ENCODE assay signal across 9 cellular contexts in genomic region chr10:75208177-75208576, GRCh38. TPM values are rescaled to one million over a fixed set of nuclear protein-coding genes. Genes with fewer than 3 reads are reported as not detected.
A peak's percentile ranks its signal among the peaks of the same experiment; 100 is the strongest.
DNase-seq lines count a peak whose midpoint lies in the region; ATAC-seq, FAIRE-seq and TF ChIP-seq lines count a peak whose summit lies in the region.
"Had no signal": no experiment of that assay in that cellular context is flagged by ENCODE, and none has a peak within 500 bp of the region (broad histone marks: within the 10 kb centered on the region; RNA-seq: fewer than 3 reads in every experiment).

No MANE protein-coding gene starts in this region.

- no peak overlapping the region for H3K18ac ChIP-seq in neuronal stem cell (ENCODE audit: low read length)

- no peaks in the 10 kb centered on the region for H3K9me3 Mint-ChIP-seq in CD4-positive, alpha-beta T cell
- no peaks in the 10 kb centered on the region for H3K9me3 Mint-ChIP-seq in nephron progenitor cell

- H3K27ac ChIP-seq in CD4-positive, alpha-beta T cell (ENCODE audit: low read depth, low read length), result no peak overlapping the region
- H3K27ac ChIP-seq in HUES48 (ENCODE audit: low read depth, low read length) (peak overlapping the region; percentile 68), tibial artery (peak overlapping the region in 1 of 2 donors; percentile 99), neuronal stem cell (replicated peaks; ENCODE audit: low read length) (no peak overlapping the region)

- H4K91ac ChIP-seq in neuronal stem cell (ENCODE audit: low read depth, low read length, poor library complexity), result no peak overlapping the region

- no peak for TF ChIP-seq CTCF in CD4-positive, alpha-beta T cell (IDR thresholded peaks at IDR 0.05)
- TF ChIP-seq CTCF in nephron progenitor cell (IDR thresholded peaks at IDR 0.05) (no peak), tibial artery (IDR thresholded peaks at IDR 0.05) (no peak)

- H2AFZ ChIP-seq in neuronal stem cell (ENCODE audit: low read length), result no peak overlapping the region

- peak overlapping the region; percentile 99 for H3K27ac Mint-ChIP-seq in CD4-positive, alpha-beta T cell
- H3K27ac Mint-ChIP-seq in nephron progenitor cell, result peak overlapping the region; percentile 53

- intact Hi-C loops in CD4-positive, alpha-beta T cell (cut with DNase I, micrococcal nuclease), result loop anchor here in 1 of 2 experiments (2.0 kb wide), 2 partner anchors 19 to 95 kb away; no protein-coding TSS in a partner anchor
- intact Hi-C loops in tibial artery (cut with DNase I; ENCODE audit: low total_unique reads), result loop anchor here (10.0 kb wide), 1 partner anchor 93 kb away; the partner anchor contains the start of gene SAMD8

- no peaks in the 10 kb centered on the region for H3K27me3 ChIP-seq in CD4-positive, alpha-beta T cell (ENCODE audit: control insufficient read depth, insufficient read depth, low read length)
- H3K27me3 ChIP-seq in HUES48 (ENCODE audit: control insufficient read depth, insufficient read depth, low read length), result no peaks in the 10 kb centered on the region
- no peaks in the 10 kb centered on the region for H3K27me3 ChIP-seq in tibial artery
- H3K27me3 ChIP-seq in neuronal stem cell (ENCODE audit: control insufficient read depth in 3 of 3, insufficient read depth in 3 of 3, low read depth in 1 of 3, low read length in 3 of 3), result no peaks in the 10 kb centered on the region

- no peak overlapping the region for H2BK5ac ChIP-seq in neuronal stem cell (ENCODE audit: low read length)

- H3K9ac ChIP-seq in HUES48 (ENCODE audit: low read depth, low read length) (no peak overlapping the region), neuronal stem cell (ENCODE audit: low read depth, low read length, poor library complexity) (no peak overlapping the region)

- DNase-seq in CD4-positive, alpha-beta T cell, result no peak
- DNase-seq in dedifferentiated amniotic fluid mesenchymal stem cell (ENCODE audit: extremely low spot score) (peak; percentile 51), nephron progenitor cell (no peak), frontal cortex (ENCODE audit: low spot score in 2 of 2) (no peak), glomerular visceral epithelial cell (ENCODE audit: extremely low spot score) (no peak), tibial artery (no peak), neuronal stem cell (ENCODE audit: low spot score) (no peak)
- DNase-seq: Kasumi-1 had no signal

- H3K4me3 ChIP-seq in HUES48 (ENCODE audit: low read depth, low read length), result no peak overlapping the region
- no peak overlapping the region for H3K4me3 ChIP-seq in tibial artery
- no peak overlapping the region for H3K4me3 ChIP-seq in neuronal stem cell (ENCODE audit: low read length in 2 of 2)

- H2AK5ac ChIP-seq in neuronal stem cell (ENCODE audit: low read depth, low read length), result no peak overlapping the region

- H3K4ac ChIP-seq in neuronal stem cell (ENCODE audit: low read length), result no peak overlapping the region

- H3K36me3 Mint-ChIP-seq in CD4-positive, alpha-beta T cell (ENCODE audit: low read depth), result peaks cover 26% of the 10 kb centered on the region
- peaks cover 14% of the 10 kb centered on the region for H3K36me3 Mint-ChIP-seq in nephron progenitor cell (ENCODE audit: low read depth)

- H2BK120ac ChIP-seq in neuronal stem cell (ENCODE audit: low read depth, low read length), result no peak overlapping the region

- H3K23ac ChIP-seq in neuronal stem cell (ENCODE audit: low read depth, low read length, poor library complexity), result no peak overlapping the region

- peaks cover 7% of the 10 kb centered on the region for H3K79me1 ChIP-seq in neuronal stem cell (ENCODE audit: low read depth, low read length)

- H3K4me2 ChIP-seq in neuronal stem cell (ENCODE audit: insufficient read depth, low read length, poor library complexity, severe bottlenecking), result no peak overlapping the region

- WGBS in neuronal stem cell (ENCODE audit: extremely low coverage in 2 of 2, insufficient read length in 2 of 2, insufficient replicate concordance in 1 of 2), 2 donors, result no CpG with 5 or more reads among the region's 4 CpGs

- H4K8ac ChIP-seq in neuronal stem cell (ENCODE audit: low read depth, low read length), result no peak overlapping the region

- no peaks in the 10 kb centered on the region for H3K27me3 Mint-ChIP-seq in CD4-positive, alpha-beta T cell
- peaks cover 14% of the 10 kb centered on the region for H3K27me3 Mint-ChIP-seq in nephron progenitor cell (ENCODE audit: low read depth, poor library complexity)

- H3K36me3 ChIP-seq in HUES48 (ENCODE audit: control insufficient read depth, insufficient read depth, low read length) (peaks cover 15% of the 10 kb centered on the region), tibial artery (peaks cover 0 to 10% (median 6%) of the 10 kb centered on the region in 3 donors), neuronal stem cell (replicated peaks in 1 of 2; ENCODE audit: control insufficient read depth in 2 of 2, insufficient read depth in 2 of 2, low read length in 2 of 2) (peaks cover 1 to 15% of the 10 kb centered on the region in 2 donors)

- no peak overlapping the region for H2BK15ac ChIP-seq in neuronal stem cell (ENCODE audit: low read length)

- no peak overlapping the region for H3K14ac ChIP-seq in neuronal stem cell (ENCODE audit: low read length)

- peaks cover 22% of the 10 kb centered on the region for H3K4me1 Mint-ChIP-seq in CD4-positive, alpha-beta T cell (ENCODE audit: low read depth)
- peaks cover 59% of the 10 kb centered on the region for H3K4me1 Mint-ChIP-seq in nephron progenitor cell

- H3K4me3 Mint-ChIP-seq in CD4-positive, alpha-beta T cell, result peak overlapping the region; percentile 65
- H3K4me3 Mint-ChIP-seq in nephron progenitor cell, result peak overlapping the region; percentile 63

- CTCF ChIA-PET in CD4-positive, alpha-beta T cell (lab: Charles Lee), result interaction anchor here (0.6 to 1.5 kb wide), 2 partner anchors 14 to 22 kb away, joined by 3 to 4 read pairs; no protein-coding TSS in a partner anchor

- H2BK12ac ChIP-seq in neuronal stem cell (ENCODE audit: low read length), result no peak overlapping the region

- no peak for FAIRE-seq in frontal cortex (lab: Jason Lieb, UNC)

- POLR2A ChIA-PET in CD4-positive, alpha-beta T cell (lab: Charles Lee), result interaction anchor here (3.6 to 5.2 kb wide), 2 partner anchors 25 to 1058 kb away, joined by 20 to 208 read pairs; partner anchors contain the start of genes ADK, AP3M1 and COMTD1

- H3K9me3 ChIP-seq in CD4-positive, alpha-beta T cell (ENCODE audit: control insufficient read depth, low read length), result no peaks in the 10 kb centered on the region
- H3K9me3 ChIP-seq in HUES48 (ENCODE audit: control insufficient read depth, insufficient read depth, low read length) (no peaks in the 10 kb centered on the region), tibial artery (no peaks in the 10 kb centered on the region), neuronal stem cell (replicated peaks in 1 of 2; ENCODE audit: control insufficient read depth in 2 of 2, insufficient read depth in 1 of 2, low read depth in 1 of 2, low read length in 2 of 2) (no peaks in the 10 kb centered on the region)

- H3K4me1 ChIP-seq in HUES48 (ENCODE audit: control insufficient read depth, insufficient read depth, low read length) (peaks cover 31% of the 10 kb centered on the region), tibial artery (peaks cover 0 to 27% (median 18%) of the 10 kb centered on the region in 4 donors), neuronal stem cell (ENCODE audit: control insufficient read depth in 2 of 2, insufficient read depth in 1 of 2, low read depth in 1 of 2, low read length in 2 of 2) (peaks cover 7 to 10% of the 10 kb centered on the region in 2 donors)

- ATAC-seq in CD4-positive, alpha-beta T cell (ENCODE audit: poor library complexity), result no peak

RNA-seq across cellular contexts. Expression of gene VDAC2, which starts 2.4 kb away (rescaled TPM):
- total RNA-seq in CD4-positive, alpha-beta T cell, result 100 to 1,000 TPM; 141 to 147 TPM
- total RNA-seq in frontal cortex, result 138 TPM
- polyA plus RNA-seq in neuronal stem cell (2013, experiment 1 of 2), result 164 TPM
- 167 TPM for polyA plus RNA-seq in neuronal stem cell (2013, experiment 2 of 2)

RNA-seq across cellular contexts. Expression of gene COMTD1, which starts 27.6 kb away (rescaled TPM):
- 10 to 100 TPM in 1 of 2 experiments, 1 to 10 TPM in 1; 9.5 to 10.5 TPM for total RNA-seq in CD4-positive, alpha-beta T cell
- 20.0 TPM for total RNA-seq in frontal cortex
- polyA plus RNA-seq in neuronal stem cell (2013, experiment 1 of 2), result 3.8 TPM
- polyA plus RNA-seq in neuronal stem cell (2013, experiment 2 of 2), result 3.8 TPM
